In the genomic region with DNA sequence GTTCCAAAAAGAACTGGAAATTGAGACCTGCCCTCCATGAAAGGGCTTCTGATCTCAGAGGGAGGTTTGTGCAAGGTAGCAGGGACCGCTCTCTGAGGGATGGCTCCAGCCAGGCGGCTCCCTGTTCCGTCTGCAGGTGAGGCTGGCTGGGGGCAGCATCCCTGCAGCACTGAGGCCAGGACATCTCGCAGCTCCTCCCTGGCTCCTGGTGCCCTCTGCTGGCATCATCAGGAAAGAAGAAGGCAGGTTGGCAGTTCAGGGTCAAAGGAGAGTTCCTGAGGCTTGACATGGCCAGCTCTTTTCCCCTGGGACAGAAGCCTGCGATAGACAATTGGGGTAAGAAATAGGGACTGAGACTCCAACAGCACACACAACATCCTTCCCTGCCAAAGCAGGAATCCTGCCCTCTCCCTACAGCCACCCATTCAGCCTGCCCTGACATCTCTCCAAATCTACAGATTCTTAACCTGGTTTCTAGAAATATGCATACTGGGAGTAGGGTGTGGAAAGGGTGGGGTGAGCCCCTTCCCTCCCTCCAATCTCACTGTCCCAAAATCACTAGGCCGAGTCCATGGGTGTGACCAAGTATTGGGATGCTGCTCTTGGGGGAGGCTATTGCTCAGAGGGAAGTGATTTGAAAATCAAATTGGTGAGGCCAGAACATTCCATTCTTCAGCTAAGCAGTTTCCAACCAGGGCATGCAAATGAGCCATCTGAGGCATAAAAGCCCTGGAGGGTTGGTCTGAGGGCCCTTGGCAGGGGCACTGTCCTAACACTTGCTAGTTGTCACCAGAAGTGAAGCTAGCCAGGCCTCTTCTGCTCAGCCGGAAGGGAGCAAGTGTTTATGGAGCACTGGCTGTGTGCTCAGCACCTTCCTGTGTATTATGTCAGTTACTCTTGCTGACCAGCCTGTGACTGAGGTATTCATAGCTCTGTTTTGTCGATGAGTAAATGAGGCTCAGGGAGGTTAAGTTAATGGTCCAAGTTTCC, we compare ENCODE assay signal across 10 cellular contexts.
DNase-seq lines count a peak whose midpoint lies in the region; ATAC-seq and TF ChIP-seq lines count a peak whose summit lies in the region.
"Had no signal": no experiment of that assay in that cellular context is flagged by ENCODE, and none has a peak within 500 bp of the region (broad histone marks: within the 10 kb centered on the region; RNA-seq: fewer than 3 reads in every experiment).

No MANE protein-coding gene starts in this region.

- no peaks in the 10 kb centered on the region for H3K9me3 ChIP-seq in PC-3 (ENCODE audit: low read length)
- H3K9me3 ChIP-seq: tibial artery had no signal

- DNase-seq in NCI-H345 (lab: John Stamatoyannopoulos, UW) (peak; percentile 22), NCI-H345 treated with DMSO at 0.1 percent for 48 hours (lab: John Stamatoyannopoulos, UW; ENCODE audit: unreplicated experiment) (no peak), PC-3 (peak; percentile 59), head of caudate nucleus (peak in 32 of 42 donors; percentile 19 to 72 (median 48)), substantia nigra (lab: John Stamatoyannopoulos, UW) (peak in 26 of 49 donors; percentile 6 to 62 (median 30)), DMS153 treated with DMSO at 0.1 percent for 48 hours (lab: John Stamatoyannopoulos, UW; ENCODE audit: unreplicated experiment) (no peak)
- no peak for DNase-seq in activated CD8-positive, alpha-beta T cell treated with anti-CD3 and anti-CD28 coated beads for 36 hours
- DNase-seq: tibial artery had no signal

- H3K79me2 ChIP-seq in PC-3 (ENCODE audit: low read length), result no peaks in the 10 kb centered on the region

- H3K9ac ChIP-seq in PC-3 (ENCODE audit: low read length), result no peak overlapping the region

- no peaks in the 10 kb centered on the region for H3K9me2 ChIP-seq in PC-3 (replicated peaks; ENCODE audit: low read length)

- peaks cover 4% of the 10 kb centered on the region for H3K27me3 Mint-ChIP-seq in activated CD8-positive, alpha-beta T cell treated with anti-CD3 and anti-CD28 coated beads for 36 hours

- TF ChIP-seq CTCF in PC-3 (conservative IDR thresholded peaks at IDR 0.05; ENCODE audit: low read depth, low read length), result peak; percentile 74
- TF ChIP-seq CTCF in activated CD8-positive, alpha-beta T cell treated with anti-CD3 and anti-CD28 coated beads for 36 hours (IDR thresholded peaks at IDR 0.05), result no peak

- H3K27ac ChIP-seq in PC-3 (ENCODE audit: low read length) (no peak overlapping the region), substantia nigra (ENCODE audit: low read depth, low read length, poor library complexity, severe bottlenecking) (no peak overlapping the region)
- H3K27ac ChIP-seq: tibial artery had no signal

- H3K9me3 Mint-ChIP-seq in activated CD8-positive, alpha-beta T cell treated with anti-CD3 and anti-CD28 coated beads for 36 hours, result no peaks in the 10 kb centered on the region
- H3K9me3 Mint-ChIP-seq: mesothelial cell of epicardium had no signal

- CTCF ChIA-PET in PC-3 (lab: Charles Lee), result interaction anchor here (0.5 to 1.6 kb wide), 4 partner anchors 14 to 257 kb away, joined by 4 to 5 read pairs (median 4); no protein-coding TSS in a partner anchor
- CTCF ChIA-PET in activated CD8-positive, alpha-beta T cell treated with anti-CD3 and anti-CD28 coated beads for 36 hours (lab: Charles Lee), result interaction anchor here (0.9 to 1.1 kb wide), 3 partner anchors 14 to 20 kb away, joined by 3 to 4 read pairs (median 4); no protein-coding TSS in a partner anchor

- no peak overlapping the region for H3K4me3 Mint-ChIP-seq in activated CD8-positive, alpha-beta T cell treated with anti-CD3 and anti-CD28 coated beads for 36 hours
- H3K4me3 Mint-ChIP-seq: mesothelial cell of epicardium had no signal

- no peak overlapping the region for H2AFZ ChIP-seq in PC-3 (ENCODE audit: low read length)

- ATAC-seq in PC-3, result peak; percentile 61
- no peak for ATAC-seq in GM18498 (IDR thresholded peaks at IDR 0.05; ENCODE audit: unreplicated experiment)
- ATAC-seq in activated CD8-positive, alpha-beta T cell treated with anti-CD3 and anti-CD28 coated beads for 36 hours, result no peak

- no peaks in the 10 kb centered on the region for H3K4me1 ChIP-seq in PC-3 (ENCODE audit: insufficient read depth, low read length)
- H3K4me1 ChIP-seq: tibial artery had no signal

- H3K36me3 ChIP-seq in PC-3 (ENCODE audit: low read depth, low read length), result no peaks in the 10 kb centered on the region
- H3K36me3 ChIP-seq: tibial artery had no signal

- H3K4me3 ChIP-seq in PC-3 (ENCODE audit: low read length), result no peak overlapping the region
- H3K4me3 ChIP-seq: tibial artery had no signal

- no peaks in the 10 kb centered on the region for H3K36me3 Mint-ChIP-seq in activated CD8-positive, alpha-beta T cell treated with anti-CD3 and anti-CD28 coated beads for 36 hours (ENCODE audit: low read depth)
- H3K36me3 Mint-ChIP-seq: mesothelial cell of epicardium had no signal

- peaks cover 26% of the 10 kb centered on the region for H3K27me3 ChIP-seq in PC-3 (ENCODE audit: low read length)

- no peaks in the 10 kb centered on the region for H3K4me1 Mint-ChIP-seq in activated CD8-positive, alpha-beta T cell treated with anti-CD3 and anti-CD28 coated beads for 36 hours (ENCODE audit: low read depth)
- H3K4me1 Mint-ChIP-seq: mesothelial cell of epicardium had no signal

- intact Hi-C loops in PC-3 (cut with micrococcal nuclease), result no loop called here
- intact Hi-C loops in head of caudate nucleus (cut with DNase I), result loop anchor here (10.0 kb wide), 1 partner anchor 255 kb away; no protein-coding TSS in a partner anchor
- intact Hi-C loops in activated CD8-positive, alpha-beta T cell treated with anti-CD3 and anti-CD28 coated beads for 36 hours (cut with micrococcal nuclease), result no loop called here

- no peak overlapping the region for H3K4me2 ChIP-seq in PC-3 (ENCODE audit: low read length)

- POLR2A ChIA-PET in PC-3 (lab: Charles Lee; ENCODE audit: unreplicated experiment), result no interaction called here
- POLR2A ChIA-PET in activated CD8-positive, alpha-beta T cell treated with anti-CD3 and anti-CD28 coated beads for 36 hours (lab: Charles Lee), result no interaction called here

- no TSS peak for BruUV-seq in PC-3 (replicated peaks; lab: Mats Ljungman, UMichigan)

- H3K27ac Mint-ChIP-seq in activated CD8-positive, alpha-beta T cell treated with anti-CD3 and anti-CD28 coated beads for 36 hours, result no peak overlapping the region
- H3K27ac Mint-ChIP-seq: mesothelial cell of epicardium had no signal

- H4K20me1 ChIP-seq in PC-3 (ENCODE audit: low read length), result no peaks in the 10 kb centered on the region

- H3F3A ChIP-seq in PC-3 (ENCODE audit: low read length, unreplicated experiment), result no peaks in the 10 kb centered on the region

Comparison
In these comparisons a context has a peak if more than half of its experiments do, and no peak if none do; other contexts are left out.
1. DNase-seq: peak in NCI-H345 (single experiment), PC-3 (single experiment), head of caudate nucleus (32 of 42) and substantia nigra (26 of 49); none in NCI-H345 treated with DMSO at 0.1 percent for 48 hours (single experiment), activated CD8-positive, alpha-beta T cell treated with anti-CD3 and anti-CD28 coated beads for 36 hours (single experiment) and DMS153 treated with DMSO at 0.1 percent for 48 hours (single experiment).